In the genomic region with DNA sequence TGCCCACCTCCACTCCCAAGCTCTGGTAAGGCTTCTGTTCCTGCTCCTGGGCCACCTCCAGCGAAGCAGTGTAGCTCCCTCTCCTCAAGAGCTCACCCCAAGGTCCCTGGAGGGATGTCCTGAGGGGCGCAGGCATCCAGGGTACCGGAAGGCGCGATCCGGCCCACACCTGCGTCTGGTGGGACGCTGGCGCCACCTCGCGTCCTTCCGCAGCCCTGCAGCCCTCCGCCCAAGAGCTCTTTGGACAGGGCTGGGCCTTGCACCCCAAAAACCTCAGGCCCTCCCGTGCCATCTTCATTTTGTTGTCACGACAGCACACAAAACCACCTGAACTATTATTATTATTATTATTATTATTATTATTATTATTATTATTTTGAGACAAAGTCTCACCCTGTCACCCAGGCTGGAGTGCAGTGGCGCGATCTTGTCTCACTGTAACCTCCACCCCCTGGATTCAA, we compare ENCODE assay signal across 9 cellular contexts. TPM values are rescaled to one million over a fixed set of nuclear protein-coding genes. Genes with fewer than 3 reads are reported as not detected.
A peak's percentile ranks its signal among the peaks of the same experiment; 100 is the strongest.
DNase-seq lines count a peak whose midpoint lies in the region; ATAC-seq lines count a peak whose summit lies in the region.
"Had no signal": no experiment of that assay in that cellular context is flagged by ENCODE, and none has a peak within 500 bp of the region (broad histone marks: within the 10 kb centered on the region; RNA-seq: fewer than 3 reads in every experiment).

No MANE protein-coding gene starts in this region.

- H3K9ac ChIP-seq in Karpas-422 (ENCODE audit: low read length): no peak overlapping the region

- DNase-seq in NCI-H187 (lab: John Stamatoyannopoulos, UW) (peak; percentile 19 to 28), NCI-H187 treated with DMSO at 0.1 percent for 48 hours (lab: John Stamatoyannopoulos, UW) (no peak), Karpas-422 (peak; percentile 87), right cardiac atrium (peak; percentile 30 to 77 (median 60))
- DNase-seq in activated T-cell treated with anti-CD3 and anti-CD28 coated beads, Interleukin-2, amount 50 U/mL, for 48 hours: peak; percentile 69 to 74

- no peak overlapping the region for H3K4me2 ChIP-seq in Karpas-422 (ENCODE audit: low read depth, low read length, poor library complexity, severe bottlenecking)

- H3K4me1 ChIP-seq in Karpas-422 (ENCODE audit: low read length) (peaks cover 16% of the 10 kb centered on the region), right cardiac atrium (ENCODE audit: control insufficient read depth, insufficient read depth, low read length) (no peaks in the 10 kb centered on the region)

- no peaks in the 10 kb centered on the region for H3K79me2 ChIP-seq in Karpas-422 (ENCODE audit: low read length)

- H3K4me3 ChIP-seq in Karpas-422 (ENCODE audit: low read length) (no peak overlapping the region), right cardiac atrium (ENCODE audit: low read length) (no peak overlapping the region)

- H3K9me2 ChIP-seq in Karpas-422 (replicated peaks; ENCODE audit: insufficient read depth, low read length): no peaks in the 10 kb centered on the region

- peaks cover 2% of the 10 kb centered on the region for H3K9me3 Mint-ChIP-seq in stimulated activated memory B cell treated with anti-CD40 and anti-IgM and Interleukin-4, amounts not matched to agents 10 μg/mL and 1 μg/mL and 100 μg/mL, for 72 hours

- H3K27me3 Mint-ChIP-seq in stimulated activated memory B cell treated with anti-CD40 and anti-IgM and Interleukin-4, amounts not matched to agents 10 μg/mL and 1 μg/mL and 100 μg/mL, for 72 hours: peaks cover 46% of the 10 kb centered on the region

- H3K36me3 Mint-ChIP-seq in stimulated activated memory B cell treated with anti-CD40 and anti-IgM and Interleukin-4, amounts not matched to agents 10 μg/mL and 1 μg/mL and 100 μg/mL, for 72 hours: no peaks in the 10 kb centered on the region

- H4K20me1 ChIP-seq in Karpas-422 (ENCODE audit: insufficient read depth, low read depth, low read length): no peaks in the 10 kb centered on the region; the same call in 1 of the 2 replicates

- H3K9me3 ChIP-seq in Karpas-422 (ENCODE audit: low read length): no peaks in the 10 kb centered on the region
- no peaks in the 10 kb centered on the region for H3K9me3 ChIP-seq in right cardiac atrium (ENCODE audit: control insufficient read depth, low read length)

- H3K27ac Mint-ChIP-seq in stimulated activated memory B cell treated with anti-CD40 and anti-IgM and Interleukin-4, amounts not matched to agents 10 μg/mL and 1 μg/mL and 100 μg/mL, for 72 hours: no peak overlapping the region

- H3K4me3 Mint-ChIP-seq in stimulated activated memory B cell treated with anti-CD40 and anti-IgM and Interleukin-4, amounts not matched to agents 10 μg/mL and 1 μg/mL and 100 μg/mL, for 72 hours: no peak overlapping the region

- peak in 1 of 2 donors; percentile 42 for ATAC-seq in right cardiac atrium
- peak; percentile 47 for ATAC-seq in stimulated activated memory B cell treated with anti-CD40 and anti-IgM and Interleukin-4, amounts not matched to agents 10 μg/mL and 1 μg/mL and 100 μg/mL, for 72 hours
- no peak for ATAC-seq in HG02759 (IDR thresholded peaks at IDR 0.05; ENCODE audit: unreplicated experiment)
- no peak for ATAC-seq in HG02938 (IDR thresholded peaks at IDR 0.05; ENCODE audit: unreplicated experiment)

- no peak overlapping the region for H2AFZ ChIP-seq in Karpas-422 (ENCODE audit: low read length)

- H3K27ac ChIP-seq in Karpas-422 (ENCODE audit: low read length): no peak overlapping the region
- H3K27ac ChIP-seq in right cardiac atrium (ENCODE audit: low read length): no peak overlapping the region

- H3K27me3 ChIP-seq in Karpas-422 (ENCODE audit: low read length) (no peaks in the 10 kb centered on the region), right cardiac atrium (ENCODE audit: control insufficient read depth, insufficient read depth) (no peaks in the 10 kb centered on the region)

- intact Hi-C loops in right cardiac atrium (cut with DNase I): loop anchor here in 1 of 4 donors (10.0 kb wide), 2 partner anchors 927 to 1087 kb away; no protein-coding TSS in a partner anchor

- H3K36me3 ChIP-seq in Karpas-422 (ENCODE audit: insufficient read depth, low read length): no peaks in the 10 kb centered on the region

- H3K4me1 Mint-ChIP-seq in stimulated activated memory B cell treated with anti-CD40 and anti-IgM and Interleukin-4, amounts not matched to agents 10 μg/mL and 1 μg/mL and 100 μg/mL, for 72 hours: peaks cover 5% of the 10 kb centered on the region

- WGBS in right cardiac atrium: 18% methylated on average over 17 of the region's 17 CpGs

RNA-seq across cellular contexts. Expression of a gene that starts 49.2 kb away (rescaled TPM):
- 0.07 TPM in 1 of 2 replicates, not detected in the other for total RNA-seq in Karpas-422 (2014; rRNA removed; shearing (Covaris generic); ENCODE audit: low replicate concordance)
- total RNA-seq in right cardiac atrium: not detected
- polyA plus RNA-seq in right cardiac atrium: not detected
- total RNA-seq: myocyte had no signal
